ENCODE assay signal across 8 cellular contexts in the genomic region with DNA sequence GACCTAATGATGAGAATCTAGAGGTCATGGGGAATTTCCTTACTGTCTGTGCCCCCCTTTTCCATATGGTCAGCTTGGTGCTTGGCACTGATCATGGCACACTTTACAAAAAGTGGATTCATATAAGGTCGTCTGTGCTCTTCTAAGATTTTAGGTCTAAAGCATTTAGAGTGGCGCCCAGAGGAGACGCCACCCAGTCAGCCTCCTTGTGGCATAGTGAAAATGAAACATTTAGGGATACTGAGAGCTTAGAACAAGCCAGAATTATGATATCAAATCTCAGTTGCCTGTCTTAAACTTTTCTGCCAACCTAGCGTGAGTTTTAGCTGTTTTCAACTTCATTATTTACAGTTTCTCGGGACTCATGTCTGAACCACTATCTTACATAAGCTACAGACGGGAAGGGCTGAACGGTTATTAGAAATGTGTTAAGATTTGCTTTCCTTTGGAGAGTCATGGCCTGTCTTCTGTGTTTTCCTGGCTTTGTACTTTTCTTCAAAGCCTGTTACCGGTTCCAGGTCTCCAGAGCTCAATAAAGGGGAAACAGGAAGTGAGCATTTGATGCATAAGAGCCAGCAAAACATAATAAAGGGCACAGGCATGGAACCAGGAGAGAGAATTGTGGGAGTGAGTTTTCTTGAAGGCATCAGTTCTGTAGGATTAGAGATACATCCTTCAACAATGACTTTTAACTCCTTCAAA. TPM values are rescaled to one million over a fixed set of nuclear protein-coding genes. Genes with fewer than 3 reads are reported as not detected.
DNase-seq lines count a peak whose midpoint lies in the region; ATAC-seq, FAIRE-seq and TF ChIP-seq lines count a peak whose summit lies in the region.

No MANE protein-coding gene starts in this region.

- ATAC-seq in HG02623 (IDR thresholded peaks at IDR 0.05; ENCODE audit: unreplicated experiment) = peak; percentile 34
- peak; percentile 55 for ATAC-seq in activated T-cell treated with anti-CD3 and anti-CD28 coated beads, Interleukin-2, amount 50 U/mL, for 72 hours (replicated peaks in 1 of 2)
- no peak for ATAC-seq in memory B cell (ENCODE audit: low read depth)

- DNase-seq in GM12891 (ENCODE audit: insufficient read length, low spot score) (no peak), memory B cell (ENCODE audit: low spot score in 2 of 2) (no peak), RKO (ENCODE audit: low spot score) (no peak), cortex of kidney (lab: John Stamatoyannopoulos, UW) (no peak), NCI-H1048 (lab: John Stamatoyannopoulos, UW) (no peak), T-helper 9 cell (no peak)
- peak; percentile 21 to 27 for DNase-seq in activated T-cell treated with anti-CD3 and anti-CD28 coated beads, Interleukin-2, amount 50 U/mL, for 72 hours

- peak overlapping the region; percentile 80 to 95 for H3K4me3 Mint-ChIP-seq in activated T-cell treated with anti-CD3 and anti-CD28 coated beads, Interleukin-2, amount 50 U/mL, for 72 hours
- peak overlapping the region; percentile 67 for H3K4me3 Mint-ChIP-seq in memory B cell

- H3K4me1 Mint-ChIP-seq in activated T-cell treated with anti-CD3 and anti-CD28 coated beads, Interleukin-2, amount 50 U/mL, for 72 hours (ENCODE audit: low read depth) = peaks cover 66% of the 10 kb centered on the region
- peaks cover 8% of the 10 kb centered on the region for H3K4me1 Mint-ChIP-seq in memory B cell

- TF ChIP-seq POLR2A in GM12891 (IDR thresholded peaks at IDR 0.05; ENCODE audit: low read depth, low read length) = no peak; the same call in 1 of the 2 replicates

- peaks cover 2 to 3% of the 10 kb centered on the region in 2 donors for H3K36me3 Mint-ChIP-seq in activated T-cell treated with anti-CD3 and anti-CD28 coated beads, Interleukin-2, amount 50 U/mL, for 72 hours (ENCODE audit: insufficient read depth in 2 of 2)
- no peaks in the 10 kb centered on the region for H3K36me3 Mint-ChIP-seq in memory B cell

- peak overlapping the region; percentile 99 for H3K27ac Mint-ChIP-seq in activated T-cell treated with anti-CD3 and anti-CD28 coated beads, Interleukin-2, amount 50 U/mL, for 72 hours
- peak overlapping the region; percentile 25 for H3K27ac Mint-ChIP-seq in memory B cell

- no peaks in the 10 kb centered on the region for H3K9me3 Mint-ChIP-seq in activated T-cell treated with anti-CD3 and anti-CD28 coated beads, Interleukin-2, amount 50 U/mL, for 72 hours
- H3K9me3 Mint-ChIP-seq in memory B cell = no peaks in the 10 kb centered on the region

- FAIRE-seq in GM12891 (lab: Jason Lieb, UNC) = no peak

- no peaks in the 10 kb centered on the region for H3K27me3 Mint-ChIP-seq in activated T-cell treated with anti-CD3 and anti-CD28 coated beads, Interleukin-2, amount 50 U/mL, for 72 hours (ENCODE audit: low read depth)
- H3K27me3 Mint-ChIP-seq in memory B cell = peaks cover 3% of the 10 kb centered on the region

TF ChIP-seq in GM12891, 5 proteins besides CTCF, POLR2A, EP300 and RAD21:
- TF ChIP-seq SPI1 (IDR thresholded peaks at IDR 0.05; ENCODE audit: low read depth, low read length) = peak; percentile 84
- TF ChIP-seq POLR2AphosphoS5 (IDR thresholded peaks at IDR 0.05; ENCODE audit: low read depth, low read length) = no peak; the same call in 1 of the 2 replicates

RNA-seq across cellular contexts. Expression of a gene that starts 13.7 kb away (rescaled TPM):
- polyA plus RNA-seq in GM12891 (2012; ENCODE audit: low read depth, missing spikeins) = 21.5 TPM
- total RNA-seq in activated T-cell treated with anti-CD3 and anti-CD28 coated beads, Interleukin-2, amount 50 U/mL, for 72 hours = 10 to 100 TPM; 42.9 to 69.1 TPM

RNA-seq across cellular contexts. Expression of a gene that starts 27.6 kb away (rescaled TPM):
- 39.6 TPM for polyA plus RNA-seq in GM12891 (2012; ENCODE audit: low read depth, missing spikeins)
- 100 to 1,000 TPM; 100 to 104 TPM for total RNA-seq in activated T-cell treated with anti-CD3 and anti-CD28 coated beads, Interleukin-2, amount 50 U/mL, for 72 hours

Comparison
In these comparisons a context has a peak if more than half of its experiments do, and no peak if none do; other contexts are left out.
1. DNase-seq: peak in activated T-cell treated with anti-CD3 and anti-CD28 coated beads, Interleukin-2, amount 50 U/mL, for 72 hours (2 of 2); none in GM12891 (single experiment), memory B cell (0 of 2), RKO (single experiment), cortex of kidney (single experiment), NCI-H1048 (single experiment) and T-helper 9 cell (single experiment).